8 cellular contexts compared by ENCODE assay signal in genomic region chr19:49640113-49640898, GRCh38. TPM values are rescaled to one million over a fixed set of nuclear protein-coding genes. Genes with fewer than 3 reads are reported as not detected.
DNase-seq lines count a peak whose midpoint lies in the region; ATAC-seq and TF ChIP-seq lines count a peak whose summit lies in the region.

TSS of gene RRAS (minus strand) at chr19:49640143. CDS start at chr19:49640098, 45 bp downstream.

- H3K4me1 Mint-ChIP-seq in H9, result peaks cover 60 to 77% of the 10 kb centered on the region in 2 experiments
- peaks cover 85% of the 10 kb centered on the region for H3K4me1 Mint-ChIP-seq in nephron progenitor cell
- H3K4me1 Mint-ChIP-seq in stimulated activated naive CD8-positive, alpha-beta T cell treated with anti-CD3 and anti-CD28 coated beads, Interleukin-15, amount 100 ng/mL, for 72 hours, result peaks cover 54% of the 10 kb centered on the region

- peak within 1 kb of the TSS; percentile 81 for H3K14ac ChIP-seq in H9 (ENCODE audit: insufficient read depth, low read length)

- H3K79me2 ChIP-seq in H9 (ENCODE audit: insufficient read depth, low read length), result peaks cover 9% of the 10 kb centered on the region

- H3K4ac ChIP-seq in H9 (ENCODE audit: low read depth, low read length), result peak within 1 kb of the TSS; percentile 63; the same call in 1 of the 2 replicates

- H3K23me2 ChIP-seq in H9 (ENCODE audit: insufficient read length, low read depth, low read length, poor library complexity, severe bottlenecking), result peaks cover 18% of the 10 kb centered on the region

- peak within 1 kb of the TSS; percentile 29 for H2BK12ac ChIP-seq in H9 (ENCODE audit: insufficient read length, low read depth, low read length)

- H4K5ac ChIP-seq in H9 (ENCODE audit: insufficient read length, low read depth, low read length), result no peak within 1 kb of the TSS

- no peak within 1 kb of the TSS for H4K8ac ChIP-seq in H9 (replicated peaks; ENCODE audit: insufficient read length, low read depth, low read length)

- H3K36me3 Mint-ChIP-seq in H9 (ENCODE audit: insufficient read depth in 1 of 3, low read depth in 3 of 3) (peaks cover 5 to 17% (median 7%) of the 10 kb centered on the region in 3 experiments; a peak in 6 of 7 replicates), nephron progenitor cell (ENCODE audit: low read depth) (peaks cover 5% of the 10 kb centered on the region)

- H2AFZ ChIP-seq in H9 (ENCODE audit: low read length), result no peak within 1 kb of the TSS

- no peak within 1 kb of the TSS for H3K56ac ChIP-seq in H9 (ENCODE audit: insufficient read length, low read depth, low read length)

- H3K27ac ChIP-seq in H9 (ENCODE audit: insufficient read length, low read depth, low read length), result peak within 1 kb of the TSS; percentile 89

- peak within 1 kb of the TSS; percentile 87 for H3K18ac ChIP-seq in H9 (ENCODE audit: insufficient read length, low read depth, low read length)

- H3K4me3 ChIP-seq in MG63, result peak within 1 kb of the TSS; percentile 98

- H2BK120ac ChIP-seq in H9 (ENCODE audit: low read depth, low read length, poor library complexity, severe bottlenecking), result peak within 1 kb of the TSS; percentile 62

- peaks cover 19% of the 10 kb centered on the region for H3K36me3 ChIP-seq in MG63

- H3K79me1 ChIP-seq in H9 (ENCODE audit: insufficient read depth, low read depth, low read length, poor library complexity, severe bottlenecking), result peaks cover 10% of the 10 kb centered on the region

- no peak within 1 kb of the TSS for H2AK5ac ChIP-seq in H9 (ENCODE audit: insufficient read length, low read length)

- H2BK5ac ChIP-seq in H9 (ENCODE audit: insufficient read length, low read length), result peak within 1 kb of the TSS; percentile 83

- H3K9ac ChIP-seq in H9 (ENCODE audit: extremely low read depth, insufficient read length, low read length), result peak within 1 kb of the TSS; percentile 74

- H4K20me1 ChIP-seq in H9 (ENCODE audit: control insufficient read depth, insufficient read depth, insufficient read length), result no peaks in the 10 kb centered on the region

- H3K27me3 Mint-ChIP-seq in H9 (ENCODE audit: low read depth) (peaks cover 21% of the 10 kb centered on the region), nephron progenitor cell (ENCODE audit: low read depth, poor library complexity) (no peaks in the 10 kb centered on the region)
- peaks cover 12% of the 10 kb centered on the region for H3K27me3 Mint-ChIP-seq in stimulated activated naive CD8-positive, alpha-beta T cell treated with anti-CD3 and anti-CD28 coated beads, Interleukin-15, amount 100 ng/mL, for 72 hours

- WGBS in H9 (ENCODE audit: extremely low coverage, insufficient read length, low lambda C conversion rate), result no CpG with 5 or more reads among the region's 51 CpGs

- H3K27me3 ChIP-seq in H9 (ENCODE audit: insufficient read depth, low read length) (no peaks in the 10 kb centered on the region), MG63 (no peaks in the 10 kb centered on the region)

- peak; percentile 82 for ATAC-seq in stimulated activated naive CD8-positive, alpha-beta T cell treated with anti-CD3 and anti-CD28 coated beads, Interleukin-15, amount 100 ng/mL, for 72 hours

- TF ChIP-seq CTCF in H9 (conservative IDR thresholded peaks at IDR 0.05), result no peak
- TF ChIP-seq CTCF in nephron progenitor cell (IDR thresholded peaks at IDR 0.05), result no peak

- H2BK15ac ChIP-seq in H9 (ENCODE audit: low read depth, low read length), result no peak within 1 kb of the TSS

- H4K91ac ChIP-seq in H9 (ENCODE audit: insufficient read length, low read depth, low read length), result no peak within 1 kb of the TSS

- H3K9me3 ChIP-seq in H9 (ENCODE audit: control insufficient read depth, low read depth, low read length) (no peaks in the 10 kb centered on the region), MG63 (no peaks in the 10 kb centered on the region)

- no peaks in the 10 kb centered on the region; the same call in 1 of the 2 replicates for H3K4me1 ChIP-seq in H9 (ENCODE audit: insufficient read depth, low read length)

- H3K4me3 Mint-ChIP-seq in H9, result peak within 1 kb of the TSS; percentile 94 to 99
- peak within 1 kb of the TSS; percentile 99 for H3K4me3 Mint-ChIP-seq in nephron progenitor cell
- peak within 1 kb of the TSS; percentile 96 to 98 for H3K4me3 Mint-ChIP-seq in stimulated activated naive CD8-positive, alpha-beta T cell treated with anti-CD3 and anti-CD28 coated beads, Interleukin-15, amount 100 ng/mL, for 72 hours

- H3K27ac Mint-ChIP-seq in H9 (peak within 1 kb of the TSS; percentile 99 to 100 (median 100)), nephron progenitor cell (peak within 1 kb of the TSS; percentile 100)
- H3K27ac Mint-ChIP-seq in stimulated activated naive CD8-positive, alpha-beta T cell treated with anti-CD3 and anti-CD28 coated beads, Interleukin-15, amount 100 ng/mL, for 72 hours, result peak within 1 kb of the TSS; percentile 97 to 98

- peak within 1 kb of the TSS; percentile 91 for H3K4me2 ChIP-seq in H9 (ENCODE audit: insufficient read depth, insufficient read length, low read length)

- no peak within 1 kb of the TSS for H3K23ac ChIP-seq in H9 (ENCODE audit: insufficient read length, low read depth, low read length)

- peak; percentile 100 for DNase-seq in ELR (ENCODE audit: low read depth)
- DNase-seq in H9, result peak; percentile 99
- DNase-seq in MG63, result peak; percentile 100
- DNase-seq in SHP77 treated with DMSO at 0.1 percent for 48 hours (lab: John Stamatoyannopoulos, UW), result peak; percentile 97
- peak; percentile 100 for DNase-seq in activated gamma-delta T cell treated with Interleukin-2 at 50 U/mL for 16 hours
- DNase-seq in fibroblast of the conjunctiva (ENCODE audit: low read depth), result peak; percentile 100
- peak; percentile 100 for DNase-seq in nephron progenitor cell
- DNase-seq in stimulated activated naive CD8-positive, alpha-beta T cell treated with anti-CD3 and anti-CD28 coated beads, Interleukin-15, amount 100 ng/mL, for 72 hours, result peak; percentile 99 to 100

- peak within 1 kb of the TSS; percentile 85 for H3T11ph ChIP-seq in H9 (ENCODE audit: low read length)

- no peaks in the 10 kb centered on the region; a peak in 1 of 5 replicates for H3K9me3 Mint-ChIP-seq in H9
- no peaks in the 10 kb centered on the region for H3K9me3 Mint-ChIP-seq in nephron progenitor cell
- H3K9me3 Mint-ChIP-seq in stimulated activated naive CD8-positive, alpha-beta T cell treated with anti-CD3 and anti-CD28 coated beads, Interleukin-15, amount 100 ng/mL, for 72 hours, result no peaks in the 10 kb centered on the region

- no peak within 1 kb of the TSS for H2BK20ac ChIP-seq in H9 (ENCODE audit: low read depth, low read length, poor library complexity, severe bottlenecking)

RNA-seq across cellular contexts. Expression of gene RRAS, which starts in this region (rescaled TPM):
- 8.3 and 9.9 TPM in 2 replicates for total RNA-seq in H9 (2021)
- total RNA-seq in MG63 (2014; rRNA removed; shearing (Covaris generic); ENCODE audit: low replicate concordance), result 66.4 and 72.7 TPM in 2 replicates

Comparison
In these comparisons a context has a peak if more than half of its experiments do, and no peak if none do; other contexts are left out.
1. Peak in every context shown above with its lines: DNase-seq, ATAC-seq, H3K4me3 ChIP-seq and H3K27ac ChIP-seq.